In the genomic region with DNA sequence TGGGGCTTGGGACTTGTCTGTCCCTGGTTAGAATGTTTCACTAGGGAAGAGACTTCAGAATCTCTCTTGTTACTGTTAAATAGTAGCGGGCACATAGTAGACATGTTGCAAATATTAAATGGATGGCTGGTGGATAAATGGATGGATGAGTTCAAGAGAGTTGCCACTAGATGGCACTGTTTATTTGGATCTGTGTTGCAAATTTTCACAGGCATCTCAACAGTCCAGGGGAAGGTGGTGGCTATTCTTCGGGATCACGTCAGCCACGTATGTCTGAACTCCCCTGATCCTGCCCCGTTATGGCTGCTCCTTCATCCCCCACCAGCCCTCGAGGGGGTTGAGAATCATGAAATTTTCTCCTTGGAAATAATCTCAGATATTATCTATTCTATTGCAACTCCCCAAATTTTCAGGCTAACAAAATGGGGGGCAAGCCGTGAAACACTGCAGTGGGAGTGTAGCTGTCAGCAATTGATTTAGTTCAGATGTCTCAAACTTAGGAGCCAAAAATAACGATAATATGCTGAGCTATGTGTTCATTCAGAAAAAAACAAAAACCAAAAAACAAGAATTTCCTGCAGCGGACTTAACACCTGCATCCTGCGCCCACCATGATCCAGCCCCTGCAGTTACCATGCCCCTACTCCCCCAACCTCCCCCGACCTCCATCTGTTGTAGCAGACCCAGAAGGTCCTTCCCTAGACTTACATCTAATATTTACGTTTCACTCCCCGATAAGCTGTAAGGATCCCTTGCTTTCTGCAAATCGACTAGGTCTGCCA, we compare ENCODE assay signal across 8 cellular contexts. TPM values are rescaled to one million over a fixed set of nuclear protein-coding genes. Genes with fewer than 3 reads are reported as not detected.
DNase-seq lines count a peak whose midpoint lies in the region; ATAC-seq, FAIRE-seq and TF ChIP-seq lines count a peak whose summit lies in the region.

No MANE protein-coding gene starts in this region.

- no TSS peak for BruUV-seq in Calu3 (replicated peaks; lab: Mats Ljungman, UMichigan)

- peak; percentile 93 for ATAC-seq in GM18909 (IDR thresholded peaks at IDR 0.05; ENCODE audit: poor library complexity, unreplicated experiment)
- peak; percentile 95 for ATAC-seq in HG03066 (IDR thresholded peaks at IDR 0.05; ENCODE audit: low read depth, unreplicated experiment)

- H3K27me3 Mint-ChIP-seq in Calu3 (ENCODE audit: unreplicated experiment), result no peaks in the 10 kb centered on the region

- H3K27ac Mint-ChIP-seq in Calu3 (ENCODE audit: unreplicated experiment), result peak overlapping the region; percentile 11

- TF ChIP-seq POLR2A in erythroblast (IDR thresholded peaks at IDR 0.05; ENCODE audit: low read length), result no peak

- peak; percentile 42 for TF ChIP-seq CTCF in Calu3 (IDR thresholded peaks at IDR 0.05; ENCODE audit: unreplicated experiment)

- peaks cover 34% of the 10 kb centered on the region for H3K4me1 Mint-ChIP-seq in Calu3 (ENCODE audit: low read depth, unreplicated experiment)

- peak; percentile 53 for FAIRE-seq in TTC549 (lab: Jason Lieb, UNC)

- H3K9me3 Mint-ChIP-seq in Calu3 (ENCODE audit: low read depth, unreplicated experiment), result no peaks in the 10 kb centered on the region

- H3K4me3 Mint-ChIP-seq in Calu3 (ENCODE audit: low read depth, unreplicated experiment), result peak overlapping the region; percentile 34

- CTCF ChIA-PET in Calu3 (lab: Charles Lee), result interaction anchor here (0.6 to 1.0 kb wide), 6 partner anchors 18 to 1462 kb away, joined by 3 to 15 read pairs (median 4); no protein-coding TSS in a partner anchor

- intact Hi-C loops in Calu3 (cut with micrococcal nuclease; ENCODE audit: unreplicated experiment), result loop anchor here (1.0 to 5.0 kb wide), 4 partner anchors 30 to 324 kb away; no protein-coding TSS in a partner anchor

- peak; percentile 45 for DNase-seq in Calu3
- DNase-seq in NCI-H2081 treated with DMSO at 0.1 percent for 48 hours (lab: John Stamatoyannopoulos, UW), result peak; percentile 59
- DNase-seq in erythroblast (lab: John Stamatoyannopoulos, UW), result peak; percentile 61 to 72
- peak; percentile 80 for DNase-seq in myocyte (ENCODE audit: low read depth)
- DNase-seq in stimulated activated CD4-positive, alpha-beta T cell treated with anti-CD3 and anti-CD28 coated beads, Interleukin-1b, Interleukin-23, amount 100 ng/mL, for 48 hours, result no peak

- H3K36me3 Mint-ChIP-seq in Calu3 (ENCODE audit: insufficient read depth, unreplicated experiment), result no peaks in the 10 kb centered on the region

RNA-seq across cellular contexts. Expression of gene BIRC3, which starts 29.1 kb away (rescaled TPM):
- 69.4 and 85.6 TPM in 2 replicates for total RNA-seq in Calu3 (2022)
- total RNA-seq in myocyte, result 0.16 and 0.62 TPM in 2 replicates
- 0.05 TPM for polyA plus RNA-seq in myocyte (2012)

RNA-seq across cellular contexts. Expression of gene BIRC2, which starts 58.9 kb away (rescaled TPM):
- 28.3 and 32.6 TPM in 2 replicates for total RNA-seq in Calu3 (2022)
- total RNA-seq in myocyte, result 55.2 and 57.2 TPM in 2 replicates
- 25.9 TPM for polyA plus RNA-seq in myocyte (2012)

Comparison
In these comparisons a context has a peak if more than half of its experiments do, and no peak if none do; other contexts are left out.
1. RNA of gene BIRC3, which starts 29.1 kb away (total RNA-seq): 69.4 to 85.6 TPM in Calu3; 0.16 to 0.62 TPM in myocyte; every median in the first group is over 10 times any median in the second.